1 cellular context compared by ENCODE assay signal in genomic region chr14:58705066-58705465, GRCh38.
TF ChIP-seq lines count a peak whose summit lies in the region.

No MANE protein-coding gene starts in this region.

TF ChIP-seq in SK-N-SH, 30 proteins besides CTCF, POLR2A, EP300 and RAD21 (continued from another document):
- TF ChIP-seq REST (IDR thresholded peaks at IDR 0.05; ENCODE audit: low read depth, low read length) (no peak), MEF2A (IDR thresholded peaks at IDR 0.05; ENCODE audit: borderline replicate concordance, low read depth) (no peak), SMC3 (IDR thresholded peaks at IDR 0.05; ENCODE audit: low read depth, low read length) (no peak), FOXJ3 (CRISPR knock-in tag; IDR thresholded peaks at IDR 0.05) (no peak), IRF3 (IDR thresholded peaks at IDR 0.05; ENCODE audit: low read depth, low read length) (no peak), NRF1 (IDR thresholded peaks at IDR 0.05; ENCODE audit: low read depth, low read length) (no peak), RXRA (IDR thresholded peaks at IDR 0.05; ENCODE audit: borderline replicate concordance, low read depth) (no peak), YY1 (IDR thresholded peaks at IDR 0.05; ENCODE audit: low read depth) (no peak), SIN3A (IDR thresholded peaks at IDR 0.05; ENCODE audit: borderline replicate concordance, low read depth, low read length) (no peak), GATA2 (CRISPR knock-in tag; IDR thresholded peaks at IDR 0.05) (no peak), TCF12 (IDR thresholded peaks at IDR 0.05) (peak; percentile 29; the same call in 1 of the 2 replicates), EZH2phosphoT487 (IDR thresholded peaks at IDR 0.05; ENCODE audit: borderline replicate concordance, low read depth) (no peak)
